1 cellular context compared by ENCODE assay signal in genomic region chr16:715448-716249, GRCh38.
TF ChIP-seq lines count a peak whose summit lies in the region.

No MANE protein-coding gene starts in this region.

TF ChIP-seq in HEK293, 187 proteins besides CTCF, POLR2A, EP300 and RAD21 (continued from another document and continues in another):
- TF ChIP-seq REST (tag by site-specific recombination; IDR thresholded peaks at IDR 0.05) (no peak), ZBTB21 (tag by site-specific recombination; IDR thresholded peaks at IDR 0.05) (no peak), ZNF560 (tag by site-specific recombination; IDR thresholded peaks at IDR 0.05; ENCODE audit: borderline replicate concordance) (no peak), ZNF521 (tag by site-specific recombination; IDR thresholded peaks at IDR 0.05) (no peak), PRDM2 (tag by site-specific recombination; IDR thresholded peaks at IDR 0.05; ENCODE audit: borderline replicate concordance) (no peak), ZNF843 (tag by site-specific recombination; IDR thresholded peaks at IDR 0.05) (no peak), ZBTB1 (tag by site-specific recombination; IDR thresholded peaks at IDR 0.05) (no peak), OVOL3 (tag by site-specific recombination; IDR thresholded peaks at IDR 0.05) (no peak), ZNF433 (tag by site-specific recombination; IDR thresholded peaks at IDR 0.05; ENCODE audit: low read depth) (no peak), TCF7L2 (IDR thresholded peaks at IDR 0.05; ENCODE audit: borderline replicate concordance, low read depth, low read length) (no peak), ZNF404 (tag by site-specific recombination; IDR thresholded peaks at IDR 0.05) (no peak), ZNF214 (tag by site-specific recombination; IDR thresholded peaks at IDR 0.05; ENCODE audit: borderline replicate concordance) (no peak), HOXD13 (CRISPR knock-in tag; IDR thresholded peaks at IDR 0.05; ENCODE audit: borderline replicate concordance) (no peak), SETDB1 (IDR thresholded peaks at IDR 0.05; ENCODE audit: insufficient read length, low read length) (no peak), ZIC2 (tag by site-specific recombination; IDR thresholded peaks at IDR 0.05) (peak; percentile 66), ZNF121 (tag by site-specific recombination; IDR thresholded peaks at IDR 0.05) (no peak), ZNF202 (tag by site-specific recombination; IDR thresholded peaks at IDR 0.05; ENCODE audit: borderline replicate concordance) (no peak), ZNF654 (tag by site-specific recombination; IDR thresholded peaks at IDR 0.05; ENCODE audit: low read depth) (no peak), ZNF777 (tag by site-specific recombination; IDR thresholded peaks at IDR 0.05; ENCODE audit: borderline replicate concordance) (no peak), ZNF624 (tag by site-specific recombination; IDR thresholded peaks at IDR 0.05) (no peak), GLIS1 (tag by site-specific recombination; IDR thresholded peaks at IDR 0.05) (no peak), BCL11A (tag by site-specific recombination; IDR thresholded peaks at IDR 0.05; ENCODE audit: low read depth) (no peak), ZNF248 (tag by site-specific recombination; IDR thresholded peaks at IDR 0.05) (no peak), ZNF394 (tag by site-specific recombination; IDR thresholded peaks at IDR 0.05; ENCODE audit: borderline replicate concordance) (no peak), SP7 (tag by site-specific recombination; IDR thresholded peaks at IDR 0.05) (no peak), ZSCAN23 (tag by site-specific recombination; IDR thresholded peaks at IDR 0.05) (no peak), ZNF677 (tag by site-specific recombination; IDR thresholded peaks at IDR 0.05) (peak; percentile 9; the same call in 1 of the 2 replicates), ZNF747 (tag by site-specific recombination; IDR thresholded peaks at IDR 0.05) (no peak), ZNF423 (tag by site-specific recombination; IDR thresholded peaks at IDR 0.05) (no peak), ZNF529 (tag by site-specific recombination; IDR thresholded peaks at IDR 0.05; ENCODE audit: insufficient replicate concordance) (no peak), PRDM4 (tag by site-specific recombination; IDR thresholded peaks at IDR 0.05) (no peak), ZNF426 (tag by site-specific recombination; IDR thresholded peaks at IDR 0.05) (no peak), ZNF600 (tag by site-specific recombination; IDR thresholded peaks at IDR 0.05) (peak; percentile 65), ZNF837 (tag by site-specific recombination; IDR thresholded peaks at IDR 0.05) (no peak), ZNF140 (tag by site-specific recombination; IDR thresholded peaks at IDR 0.05) (no peak), ZNF785 (tag by site-specific recombination; IDR thresholded peaks at IDR 0.05) (no peak)
- TF ChIP-seq, protein P1, sequence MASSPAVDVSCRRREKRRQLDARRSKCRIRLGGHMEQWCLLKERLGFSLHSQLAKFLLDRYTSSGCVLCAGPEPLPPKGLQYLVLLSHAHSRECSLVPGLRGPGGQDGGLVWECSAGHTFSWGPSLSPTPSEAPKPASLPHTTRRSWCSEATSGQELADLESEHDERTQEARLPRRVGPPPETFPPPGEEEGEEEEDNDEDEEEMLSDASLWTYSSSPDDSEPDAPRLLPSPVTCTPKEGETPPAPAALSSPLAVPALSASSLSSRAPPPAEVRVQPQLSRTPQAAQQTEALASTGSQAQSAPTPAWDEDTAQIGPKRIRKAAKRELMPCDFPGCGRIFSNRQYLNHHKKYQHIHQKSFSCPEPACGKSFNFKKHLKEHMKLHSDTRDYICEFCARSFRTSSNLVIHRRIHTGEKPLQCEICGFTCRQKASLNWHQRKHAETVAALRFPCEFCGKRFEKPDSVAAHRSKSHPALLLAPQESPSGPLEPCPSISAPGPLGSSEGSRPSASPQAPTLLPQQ (tag by site-specific recombination; IDR thresholded peaks at IDR 0.05) = peak; percentile 59; the same call in 1 of the 2 replicates
- TF ChIP-seq, protein P2, sequence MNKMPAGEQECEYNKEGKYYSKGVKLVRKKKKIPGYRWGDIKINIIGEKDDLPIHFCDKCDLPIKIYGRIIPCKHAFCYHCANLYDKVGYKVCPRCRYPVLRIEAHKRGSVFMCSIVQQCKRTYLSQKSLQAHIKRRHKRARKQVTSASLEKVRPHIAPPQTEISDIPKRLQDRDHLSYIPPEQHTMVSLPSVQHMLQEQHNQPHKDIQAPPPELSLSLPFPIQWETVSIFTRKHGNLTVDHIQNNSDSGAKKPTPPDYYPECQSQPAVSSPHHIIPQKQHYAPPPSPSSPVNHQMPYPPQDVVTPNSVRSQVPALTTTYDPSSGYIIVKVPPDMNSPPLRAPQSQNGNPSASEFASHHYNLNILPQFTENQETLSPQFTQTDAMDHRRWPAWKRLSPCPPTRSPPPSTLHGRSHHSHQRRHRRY (tag by site-specific recombination; IDR thresholded peaks at IDR 0.05) = no peak
- TF ChIP-seq, protein P3, sequence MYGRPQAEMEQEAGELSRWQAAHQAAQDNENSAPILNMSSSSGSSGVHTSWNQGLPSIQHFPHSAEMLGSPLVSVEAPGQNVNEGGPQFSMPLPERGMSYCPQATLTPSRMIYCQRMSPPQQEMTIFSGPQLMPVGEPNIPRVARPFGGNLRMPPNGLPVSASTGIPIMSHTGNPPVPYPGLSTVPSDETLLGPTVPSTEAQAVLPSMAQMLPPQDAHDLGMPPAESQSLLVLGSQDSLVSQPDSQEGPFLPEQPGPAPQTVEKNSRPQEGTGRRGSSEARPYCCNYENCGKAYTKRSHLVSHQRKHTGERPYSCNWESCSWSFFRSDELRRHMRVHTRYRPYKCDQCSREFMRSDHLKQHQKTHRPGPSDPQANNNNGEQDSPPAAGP (tag by site-specific recombination; IDR thresholded peaks at IDR 0.05) = peak; percentile 58
- TF ChIP-seq, protein P4, sequence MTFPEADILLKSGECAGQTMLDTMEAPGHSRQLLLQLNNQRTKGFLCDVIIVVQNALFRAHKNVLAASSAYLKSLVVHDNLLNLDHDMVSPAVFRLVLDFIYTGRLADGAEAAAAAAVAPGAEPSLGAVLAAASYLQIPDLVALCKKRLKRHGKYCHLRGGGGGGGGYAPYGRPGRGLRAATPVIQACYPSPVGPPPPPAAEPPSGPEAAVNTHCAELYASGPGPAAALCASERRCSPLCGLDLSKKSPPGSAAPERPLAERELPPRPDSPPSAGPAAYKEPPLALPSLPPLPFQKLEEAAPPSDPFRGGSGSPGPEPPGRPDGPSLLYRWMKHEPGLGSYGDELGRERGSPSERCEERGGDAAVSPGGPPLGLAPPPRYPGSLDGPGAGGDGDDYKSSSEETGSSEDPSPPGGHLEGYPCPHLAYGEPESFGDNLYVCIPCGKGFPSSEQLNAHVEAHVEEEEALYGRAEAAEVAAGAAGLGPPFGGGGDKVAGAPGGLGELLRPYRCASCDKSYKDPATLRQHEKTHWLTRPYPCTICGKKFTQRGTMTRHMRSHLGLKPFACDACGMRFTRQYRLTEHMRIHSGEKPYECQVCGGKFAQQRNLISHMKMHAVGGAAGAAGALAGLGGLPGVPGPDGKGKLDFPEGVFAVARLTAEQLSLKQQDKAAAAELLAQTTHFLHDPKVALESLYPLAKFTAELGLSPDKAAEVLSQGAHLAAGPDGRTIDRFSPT (tag by site-specific recombination; IDR thresholded peaks at IDR 0.05) = peak; percentile 17; the same call in 1 of the 2 replicates
- TF ChIP-seq, protein P5, sequence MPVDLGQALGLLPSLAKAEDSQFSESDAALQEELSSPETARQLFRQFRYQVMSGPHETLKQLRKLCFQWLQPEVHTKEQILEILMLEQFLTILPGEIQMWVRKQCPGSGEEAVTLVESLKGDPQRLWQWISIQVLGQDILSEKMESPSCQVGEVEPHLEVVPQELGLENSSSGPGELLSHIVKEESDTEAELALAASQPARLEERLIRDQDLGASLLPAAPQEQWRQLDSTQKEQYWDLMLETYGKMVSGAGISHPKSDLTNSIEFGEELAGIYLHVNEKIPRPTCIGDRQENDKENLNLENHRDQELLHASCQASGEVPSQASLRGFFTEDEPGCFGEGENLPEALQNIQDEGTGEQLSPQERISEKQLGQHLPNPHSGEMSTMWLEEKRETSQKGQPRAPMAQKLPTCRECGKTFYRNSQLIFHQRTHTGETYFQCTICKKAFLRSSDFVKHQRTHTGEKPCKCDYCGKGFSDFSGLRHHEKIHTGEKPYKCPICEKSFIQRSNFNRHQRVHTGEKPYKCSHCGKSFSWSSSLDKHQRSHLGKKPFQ (tag by site-specific recombination; IDR thresholded peaks at IDR 0.05) = no peak
- TF ChIP-seq, protein P6, sequence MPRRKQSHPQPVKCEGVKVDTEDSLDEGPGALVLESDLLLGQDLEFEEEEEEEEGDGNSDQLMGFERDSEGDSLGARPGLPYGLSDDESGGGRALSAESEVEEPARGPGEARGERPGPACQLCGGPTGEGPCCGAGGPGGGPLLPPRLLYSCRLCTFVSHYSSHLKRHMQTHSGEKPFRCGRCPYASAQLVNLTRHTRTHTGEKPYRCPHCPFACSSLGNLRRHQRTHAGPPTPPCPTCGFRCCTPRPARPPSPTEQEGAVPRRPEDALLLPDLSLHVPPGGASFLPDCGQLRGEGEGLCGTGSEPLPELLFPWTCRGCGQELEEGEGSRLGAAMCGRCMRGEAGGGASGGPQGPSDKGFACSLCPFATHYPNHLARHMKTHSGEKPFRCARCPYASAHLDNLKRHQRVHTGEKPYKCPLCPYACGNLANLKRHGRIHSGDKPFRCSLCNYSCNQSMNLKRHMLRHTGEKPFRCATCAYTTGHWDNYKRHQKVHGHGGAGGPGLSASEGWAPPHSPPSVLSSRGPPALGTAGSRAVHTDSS (tag by site-specific recombination; IDR thresholded peaks at IDR 0.05) = no peak
